9 cellular contexts compared by ENCODE assay signal in the genomic region with DNA sequence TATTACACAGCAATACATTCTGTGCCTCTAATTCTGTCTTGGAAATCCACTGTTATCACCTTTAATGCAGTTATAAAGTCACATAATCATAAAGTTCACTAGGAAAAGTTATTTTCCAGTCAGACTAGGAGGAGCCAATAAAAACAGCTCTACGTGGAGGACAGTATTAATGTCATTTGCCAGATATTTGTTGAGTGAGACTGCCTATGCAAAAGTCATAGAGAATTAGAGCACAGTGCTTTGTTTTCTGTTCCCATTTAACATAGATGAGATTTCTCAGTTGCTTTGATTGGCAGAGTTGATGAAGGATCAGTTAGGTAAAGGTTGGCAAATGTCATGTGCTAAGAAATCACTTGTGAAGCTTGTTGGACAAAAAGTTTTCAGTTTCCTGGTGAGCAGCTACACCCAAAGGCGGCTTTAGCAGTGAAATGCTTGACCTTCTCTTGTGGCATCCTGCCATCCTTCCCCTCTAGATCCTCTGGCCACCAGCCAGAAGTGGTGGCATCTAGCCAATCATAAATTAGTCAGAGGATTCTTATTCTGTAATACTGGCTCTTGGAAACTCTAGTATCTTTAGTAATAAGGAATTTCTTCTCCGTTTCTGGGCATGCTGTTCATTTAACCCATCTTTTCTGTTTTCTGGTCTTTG. TPM values are rescaled to one million over a fixed set of nuclear protein-coding genes. Genes with fewer than 3 reads are reported as not detected.
A peak's percentile ranks its signal among the peaks of the same experiment; 100 is the strongest.
DNase-seq lines count a peak whose midpoint lies in the region; ATAC-seq and TF ChIP-seq lines count a peak whose summit lies in the region.
"Had no signal": no experiment of that assay in that cellular context is flagged by ENCODE, and none has a peak within 500 bp of the region (broad histone marks: within the 10 kb centered on the region; RNA-seq: fewer than 3 reads in every experiment).

No MANE protein-coding gene starts in this region.

- H3K36me3 Mint-ChIP-seq in T-cell, result peaks cover 61% of the 10 kb centered on the region

- ATAC-seq in GM18502 (IDR thresholded peaks at IDR 0.05; ENCODE audit: poor library complexity, unreplicated experiment) (no peak), T-cell (replicated peaks in 1 of 4) (no peak)

- DNase-seq in DMS79 treated with DMSO at 0.1 percent for 48 hours (lab: John Stamatoyannopoulos, UW) (peak; percentile 71), RPMI8226 (peak; percentile 77), fibroblast of mammary gland (ENCODE audit: low read depth) (peak; percentile 94), pulmonary artery endothelial cell (ENCODE audit: low read depth, low spot score) (peak; percentile 24), NOMO-1 treated with dmso at 0.1 percent for 144 hours (lab: John Stamatoyannopoulos, UW; ENCODE audit: unreplicated experiment) (no peak), T-cell (no peak)
- no peak for DNase-seq in stimulated activated CD4-positive, alpha-beta T cell treated with anti-CD3 and anti-CD28 coated beads, Interleukin-2, amount 100 ng/mL, for 24 hours
- DNase-seq: activated naive CD8-positive, alpha-beta T cell treated with anti-CD3 and anti-CD28 coated beads, Interleukin-2, amount 10 ng/mL, durations not matched to agents 7 days and 5 days had no signal

- H3K9me3 Mint-ChIP-seq in T-cell, result no peaks in the 10 kb centered on the region
- H3K9me3 Mint-ChIP-seq: activated naive CD8-positive, alpha-beta T cell treated with anti-CD3 and anti-CD28 coated beads, Interleukin-2, amount 10 ng/mL, durations not matched to agents 7 days and 5 days had no signal

- H3K4me3 Mint-ChIP-seq in T-cell, result no peak overlapping the region
- H3K4me3 Mint-ChIP-seq: activated naive CD8-positive, alpha-beta T cell treated with anti-CD3 and anti-CD28 coated beads, Interleukin-2, amount 10 ng/mL, durations not matched to agents 7 days and 5 days had no signal

- H3K4me1 Mint-ChIP-seq in T-cell, result no peaks in the 10 kb centered on the region
- H3K4me1 Mint-ChIP-seq: activated naive CD8-positive, alpha-beta T cell treated with anti-CD3 and anti-CD28 coated beads, Interleukin-2, amount 10 ng/mL, durations not matched to agents 7 days and 5 days had no signal

- CTCF ChIA-PET in T-cell (lab: Charles Lee), result interaction anchor here in 1 of 2 donors (1.0 kb wide), 1 partner anchor 9 kb away, joined by 3 read pairs; no protein-coding TSS in a partner anchor

- no peak for TF ChIP-seq CTCF in fibroblast of mammary gland (conservative IDR thresholded peaks at IDR 0.05; ENCODE audit: control insufficient read depth, insufficient read depth, low read depth, low read length)

- H3K4me3 ChIP-seq in fibroblast of mammary gland (ENCODE audit: control insufficient read depth, low read depth, low read length), result no peak overlapping the region

- no peak overlapping the region for H3K27ac Mint-ChIP-seq in T-cell
- H3K27ac Mint-ChIP-seq: activated naive CD8-positive, alpha-beta T cell treated with anti-CD3 and anti-CD28 coated beads, Interleukin-2, amount 10 ng/mL, durations not matched to agents 7 days and 5 days had no signal

- H3K27me3 Mint-ChIP-seq in T-cell, result no peaks in the 10 kb centered on the region
- H3K27me3 Mint-ChIP-seq: activated naive CD8-positive, alpha-beta T cell treated with anti-CD3 and anti-CD28 coated beads, Interleukin-2, amount 10 ng/mL, durations not matched to agents 7 days and 5 days had no signal

- POLR2A ChIA-PET in T-cell (lab: Charles Lee), result no interaction called here

RNA-seq across cellular contexts. Expression of a gene that starts 37.0 kb away (rescaled TPM):
- total RNA-seq in pulmonary artery endothelial cell (10.4 and 10.8 TPM in 2 replicates), T-cell (10 to 100 TPM; 14.1 to 18.7 (median 15.2) TPM)

Comparison
In these comparisons a context has a peak if more than half of its experiments do, and no peak if none do; other contexts are left out.
1. DNase-seq: peak in DMS79 treated with DMSO at 0.1 percent for 48 hours (single experiment), RPMI8226 (single experiment), fibroblast of mammary gland (single experiment) and pulmonary artery endothelial cell (single experiment); none in stimulated activated CD4-positive, alpha-beta T cell treated with anti-CD3 and anti-CD28 coated beads, Interleukin-2, amount 100 ng/mL, for 24 hours (0 of 2), NOMO-1 treated with dmso at 0.1 percent for 144 hours (single experiment) and T-cell (0 of 34).